ENCODE assay signal across 19 cellular contexts in genomic region chr12:49789992-49790391, GRCh38. TPM values are rescaled to one million over a fixed set of nuclear protein-coding genes. Genes with fewer than 3 reads are reported as not detected.
DNase-seq lines count a peak whose midpoint lies in the region; ATAC-seq and TF ChIP-seq lines count a peak whose summit lies in the region.
"Had no signal": no experiment of that assay in that cellular context is flagged by ENCODE, and none has a peak within 500 bp of the region (broad histone marks: within the 10 kb centered on the region; RNA-seq: fewer than 3 reads in every experiment).

No MANE protein-coding gene starts in this region.

- H3K9me3 Mint-ChIP-seq in HFFc6 (peaks cover 5% of the 10 kb centered on the region; the same call in 1 of the 2 replicates), chondrocyte (ENCODE audit: low read depth) (peaks cover 4% of the 10 kb centered on the region), mesothelial cell of epicardium (peaks cover 7% of the 10 kb centered on the region)
- H3K9me3 Mint-ChIP-seq: dendritic cell treated with granulocyte-macrophage colony-stimulating factor and Interleukin-4, amounts not matched to agents 40 ng/mL and 50 ng/mL, for 4 days had no signal

- H3K27me3 ChIP-seq in BJ (ENCODE audit: control insufficient read depth, insufficient read depth, low read length) = no peaks in the 10 kb centered on the region

- ATAC-seq in GM18517 (IDR thresholded peaks at IDR 0.05; ENCODE audit: unreplicated experiment) = no peak
- ATAC-seq: CD8-positive, alpha-beta T cell had no signal

- TF ChIP-seq CTCF in BJ (IDR thresholded peaks at IDR 0.05; ENCODE audit: insufficient read depth, low read depth, low read length) (0 out of 2 replicates have a peak, but pooled peaks have one; percentile 12), HFFc6 (IDR thresholded peaks at IDR 0.05) (peak; percentile 51), chondrocyte (IDR thresholded peaks at IDR 0.05) (peak; percentile 19), mesothelial cell of epicardium (IDR thresholded peaks at IDR 0.05; ENCODE audit: unreplicated experiment) (no peak), GM10266 (IDR thresholded peaks at IDR 0.05; ENCODE audit: control insufficient read depth, insufficient read depth, low read depth, missing control alignments) (no peak), foreskin fibroblast (IDR thresholded peaks at IDR 0.05; ENCODE audit: low read depth, low read length) (no peak)

- H3K4me1 Mint-ChIP-seq in HFFc6 (ENCODE audit: low read depth) (peaks cover 6% of the 10 kb centered on the region), chondrocyte (ENCODE audit: low read depth) (peaks cover 4% of the 10 kb centered on the region), mesothelial cell of epicardium (peaks cover 4% of the 10 kb centered on the region)
- H3K4me1 Mint-ChIP-seq: IgD-negative memory B cell, memory B cell had no signal

- peaks cover 23% of the 10 kb centered on the region for H3K36me3 ChIP-seq in BJ (ENCODE audit: control insufficient read depth, insufficient read depth, low read length)

- no peak overlapping the region for H3K4me3 Mint-ChIP-seq in HFFc6
- H3K4me3 Mint-ChIP-seq in chondrocyte (ENCODE audit: unreplicated experiment) = no peak overlapping the region
- H3K4me3 Mint-ChIP-seq in mesothelial cell of epicardium = no peak overlapping the region
- H3K4me3 Mint-ChIP-seq: CD8-positive, alpha-beta T cell; dendritic cell treated with granulocyte-macrophage colony-stimulating factor and Interleukin-4, amounts not matched to agents 40 ng/mL and 50 ng/mL, for 4 days; IgD-negative memory B cell; memory B cell; stimulated activated naive CD8-positive, alpha-beta T cell treated with anti-CD3 and anti-CD28 coated beads, Interleukin-15, Interleukin-2, amounts not matched to agents 100 ng/mL and 50 ng/mL, for 24 hours had no signal

- H3K4me3 ChIP-seq in BJ (ENCODE audit: low read depth, low read length) = no peak overlapping the region
- no peak overlapping the region for H3K4me3 ChIP-seq in foreskin fibroblast (ENCODE audit: low read depth in 1 of 2, low read length in 2 of 2)

- H3K36me3 Mint-ChIP-seq in HFFc6 (ENCODE audit: low read depth) (peaks cover 12% of the 10 kb centered on the region), chondrocyte (ENCODE audit: low read depth) (peaks cover 10% of the 10 kb centered on the region), mesothelial cell of epicardium (peaks cover 7% of the 10 kb centered on the region)
- H3K36me3 Mint-ChIP-seq: IgD-negative memory B cell had no signal

- H3K27ac Mint-ChIP-seq in HFFc6 = no peak overlapping the region
- H3K27ac Mint-ChIP-seq in chondrocyte (ENCODE audit: unreplicated experiment) = no peak overlapping the region
- H3K27ac Mint-ChIP-seq in mesothelial cell of epicardium = peak overlapping the region; percentile 65
- H3K27ac Mint-ChIP-seq: CD8-positive, alpha-beta T cell; dendritic cell treated with granulocyte-macrophage colony-stimulating factor and Interleukin-4, amounts not matched to agents 40 ng/mL and 50 ng/mL, for 4 days; IgD-negative memory B cell; memory B cell had no signal

- POLR2A ChIA-PET in BJ (lab: Charles Lee) = no interaction called here

- peaks cover 7% of the 10 kb centered on the region for H3K27me3 Mint-ChIP-seq in HFFc6 (ENCODE audit: insufficient read depth)
- no peaks in the 10 kb centered on the region for H3K27me3 Mint-ChIP-seq in chondrocyte (ENCODE audit: low read depth)
- H3K27me3 Mint-ChIP-seq in mesothelial cell of epicardium (ENCODE audit: low read depth) = no peaks in the 10 kb centered on the region
- H3K27me3 Mint-ChIP-seq: memory B cell; stimulated activated naive CD8-positive, alpha-beta T cell treated with anti-CD3 and anti-CD28 coated beads, Interleukin-15, Interleukin-2, amounts not matched to agents 100 ng/mL and 50 ng/mL, for 24 hours had no signal

- CTCF ChIA-PET in BJ (lab: Yijun Ruan, JAX) = no interaction called here

- DNase-seq in BJ (ENCODE audit: low read depth) (no peak), HFFc6 (no peak), chondrocyte (ENCODE audit: low spot score) (no peak), mesothelial cell of epicardium (ENCODE audit: low spot score in 2 of 2, unreplicated experiment in 2 of 2) (no peak), OCI-M2 (lab: John Stamatoyannopoulos, UW; ENCODE audit: unreplicated experiment) (no peak), GM10266 (ENCODE audit: extremely low spot score) (no peak), foreskin fibroblast (no peak)
- DNase-seq: activated naive CD4-positive, alpha-beta T cell; aorta; CD8-positive, alpha-beta T cell; glutamatergic neuron; islet precursor cell; retina; SW 1271 had no signal

RNA-seq across cellular contexts. Expression of gene NCKAP5L, which starts 38.2 kb away (rescaled TPM):
- polyA plus RNA-seq in BJ (2011; rRNA removed) = 7.3 and 13.2 TPM in 2 replicates
- 16.9 and 19.7 TPM in 2 replicates for polyA minus RNA-seq in BJ (2011; rRNA and poly(A)+ RNA removed)
- total RNA-seq in HFFc6 (2021; fragmentation: NEBNext Ultra II Directional; extraction: Animal tissue kit (Norgen Biotek cat#: 25700)) = 10 to 100 TPM; 24.4 to 37.5 (median 25.0) TPM
- total RNA-seq in chondrocyte (36.3 to 47.6 TPM (median 46.0 TPM) in 3 replicates), mesothelial cell of epicardium (42.2 to 44.4 TPM (median 44.4 TPM) in 3 replicates)

RNA-seq across cellular contexts. Expression of gene TMBIM6, which starts 48.6 kb away (rescaled TPM):
- polyA plus RNA-seq in BJ (2011; rRNA removed) = 771 and 1,002 TPM in 2 replicates
- 210 and 250 TPM in 2 replicates for polyA minus RNA-seq in BJ (2011; rRNA and poly(A)+ RNA removed)
- 100 to 1,000 TPM; 471 to 545 (median 497) TPM for total RNA-seq in HFFc6 (2021; fragmentation: NEBNext Ultra II Directional; extraction: Animal tissue kit (Norgen Biotek cat#: 25700))
- 321 to 344 TPM (median 335 TPM) in 3 replicates for total RNA-seq in chondrocyte
- total RNA-seq in mesothelial cell of epicardium = 296 to 312 TPM (median 297 TPM) in 3 replicates

RNA-seq across cellular contexts. Expression of gene BCDIN3D, which starts 52.9 kb away (rescaled TPM):
- polyA plus RNA-seq in BJ (2011; rRNA removed) = 2.6 and 3.5 TPM in 2 replicates
- 1.6 and 2.5 TPM in 2 replicates for polyA minus RNA-seq in BJ (2011; rRNA and poly(A)+ RNA removed)
- 1 to 10 TPM; 1.5 to 2.9 (median 2.0) TPM for total RNA-seq in HFFc6 (2021; fragmentation: NEBNext Ultra II Directional; extraction: Animal tissue kit (Norgen Biotek cat#: 25700))
- total RNA-seq in chondrocyte = 3.1 to 3.3 TPM (median 3.3 TPM) in 3 replicates
- 5.3 to 5.7 TPM (median 5.6 TPM) in 3 replicates for total RNA-seq in mesothelial cell of epicardium

Comparison
In these comparisons a context has a peak if more than half of its experiments do, and no peak if none do; other contexts are left out.
1. CTCF ChIP-seq: peak in BJ (single experiment), HFFc6 (single experiment) and chondrocyte (single experiment); none in mesothelial cell of epicardium (single experiment), GM10266 (single experiment) and foreskin fibroblast (single experiment).